Comparison of ENCODE assay signal across 2 cellular contexts in genomic region chr19:50325310-50326100, GRCh38.
TF ChIP-seq lines count a peak whose summit lies in the region.

No MANE protein-coding gene starts in this region.

TF ChIP-seq in A549, 52 proteins besides CTCF, POLR2A, EP300 and RAD21:
- peak; percentile 95 for TF ChIP-seq REST (IDR thresholded peaks at IDR 0.05)
- peak; percentile 28; the same call in 1 of the 2 replicates for TF ChIP-seq MAX (IDR thresholded peaks at IDR 0.05)
- TF ChIP-seq RFX5 (IDR thresholded peaks at IDR 0.05), result no peak
- no peak for TF ChIP-seq ZNF302 (CRISPR knock-in tag; IDR thresholded peaks at IDR 0.05)
- TF ChIP-seq ATOH8 (CRISPR knock-in tag; IDR thresholded peaks at IDR 0.05; ENCODE audit: low read depth), result peak; percentile 47; the same call in 1 of the 2 replicates
- TF ChIP-seq MAFK (IDR thresholded peaks at IDR 0.05; ENCODE audit: partially characterized antibody), result no peak
- TF ChIP-seq HOXB13 (CRISPR knock-in tag; IDR thresholded peaks at IDR 0.05; ENCODE audit: low read depth), result 0 out of 2 replicates have a peak, but pooled peaks have one; percentile 13
- no peak for TF ChIP-seq CHD4 (IDR thresholded peaks at IDR 0.05; ENCODE audit: borderline replicate concordance)
- peak; percentile 20 for TF ChIP-seq CHD2 (IDR thresholded peaks at IDR 0.05; ENCODE audit: low read length, partially characterized antibody)
- TF ChIP-seq FOXS1 (CRISPR knock-in tag; IDR thresholded peaks at IDR 0.05), result 0 out of 2 replicates have a peak, but pooled peaks have one; percentile 56
- no peak for TF ChIP-seq TFCP2L1 (CRISPR knock-in tag; IDR thresholded peaks at IDR 0.05)
- peak; percentile 77; the same call in 1 of the 2 replicates for TF ChIP-seq HOXB5 (CRISPR knock-in tag; IDR thresholded peaks at IDR 0.05)
- no peak for TF ChIP-seq EHMT2 (IDR thresholded peaks at IDR 0.05; ENCODE audit: low read depth)
- TF ChIP-seq EHF (CRISPR knock-in tag; IDR thresholded peaks at IDR 0.05), result 0 out of 2 replicates have a peak, but pooled peaks have one; percentile 35

TF ChIP-seq in GM23338, 12 proteins besides CTCF, POLR2A, EP300 and RAD21:
- no peak for TF ChIP-seq ZNF331 (CRISPR knock-in tag; IDR thresholded peaks at IDR 0.05; ENCODE audit: low read depth)
- TF ChIP-seq REST (IDR thresholded peaks at IDR 0.05; ENCODE audit: unreplicated experiment), result peak; percentile 90
- no peak for TF ChIP-seq JUNB (IDR thresholded peaks at IDR 0.05; ENCODE audit: unreplicated experiment)
- no peak for TF ChIP-seq ZNF462 (CRISPR knock-in tag; IDR thresholded peaks at IDR 0.05)
- TF ChIP-seq EZH2 (IDR thresholded peaks at IDR 0.05; ENCODE audit: low read depth, unreplicated experiment), result no peak
- TF ChIP-seq ETS1 (IDR thresholded peaks at IDR 0.05), result peak; percentile 33; the same call in 1 of the 2 replicates
- no peak for TF ChIP-seq EZH2phosphoT487 (IDR thresholded peaks at IDR 0.05; ENCODE audit: unreplicated experiment)
- TF ChIP-seq NANOG (IDR thresholded peaks at IDR 0.05; ENCODE audit: borderline replicate concordance), result no peak
- peak; percentile 35; the same call in 1 of the 2 replicates for TF ChIP-seq POLR2AphosphoS5 (IDR thresholded peaks at IDR 0.05; ENCODE audit: low read depth)
